ENCODE assay signal across 15 cellular contexts in genomic region chr1:156666862-156667609, GRCh38. TPM values are rescaled to one million over a fixed set of nuclear protein-coding genes. Genes with fewer than 3 reads are reported as not detected.
DNase-seq lines count a peak whose midpoint lies in the region; ATAC-seq and TF ChIP-seq lines count a peak whose summit lies in the region.
"Had no signal": no experiment of that assay in that cellular context is flagged by ENCODE, and none has a peak within 500 bp of the region (broad histone marks: within the 10 kb centered on the region; RNA-seq: fewer than 3 reads in every experiment).

No MANE protein-coding gene starts in this region.

- no peaks in the 10 kb centered on the region for H3K36me3 Mint-ChIP-seq in Caco-2 (ENCODE audit: insufficient read depth, unreplicated experiment)

- H3K27ac ChIP-seq in right atrium auricular region (peak overlapping the region; percentile 93 to 96), psoas muscle (peak overlapping the region; percentile 99)

- 61 to 72% (median 61%) methylated on average over 9 of the region's 9 CpGs for WGBS in psoas muscle, 3 donors

- H3K9ac ChIP-seq in adipocyte (ENCODE audit: low read length), result peak overlapping the region; percentile 68

- POLR2A ChIA-PET in Caco-2 (lab: Charles Lee), result no interaction called here

- CTCF ChIA-PET in Caco-2 (lab: Charles Lee), result interaction anchor here (2.3 kb wide), 1 partner anchor 10 kb away, joined by 9 read pairs; the partner anchor contains the start of gene NES

- H3K4me3 ChIP-seq in Caco-2 (ENCODE audit: low read depth, low read length) (no peak overlapping the region), adipocyte (ENCODE audit: low read length) (no peak overlapping the region), right atrium auricular region (no peak overlapping the region), psoas muscle (no peak overlapping the region)

- intact Hi-C loops in Caco-2 (cut with micrococcal nuclease; ENCODE audit: unreplicated experiment) (no loop called here), psoas muscle (cut with DNase I) (loop anchor here in 1 of 2 donors (1.0 kb wide), 1 partner anchor 9 kb away; no protein-coding TSS in a partner anchor)

- H3K4me3 Mint-ChIP-seq in Caco-2 (ENCODE audit: unreplicated experiment), result no peak overlapping the region
- H3K4me3 Mint-ChIP-seq: activated CD4-positive, alpha-beta T cell treated with anti-CD3 and anti-CD28 coated beads, Interleukin-2, amount 10 ng/mL, durations not matched to agents 24 days and 14 days had no signal

- H3K36me3 ChIP-seq in Caco-2 (ENCODE audit: control insufficient read depth, insufficient read depth, low read length), result no peaks in the 10 kb centered on the region
- H3K36me3 ChIP-seq in adipocyte (ENCODE audit: control insufficient read depth, insufficient read depth, low read length, severe bottlenecking), result no peaks in the 10 kb centered on the region
- peaks cover 17% of the 10 kb centered on the region for H3K36me3 ChIP-seq in right atrium auricular region
- peaks cover 0 to 12% of the 10 kb centered on the region in 2 donors for H3K36me3 ChIP-seq in psoas muscle (ENCODE audit: insufficient read depth in 1 of 2, low read depth in 1 of 2)

- no peaks in the 10 kb centered on the region for H3K27me3 Mint-ChIP-seq in Caco-2 (ENCODE audit: insufficient read depth, unreplicated experiment)

- H3K4me1 Mint-ChIP-seq in Caco-2 (ENCODE audit: low read depth, unreplicated experiment), result peaks cover 59% of the 10 kb centered on the region

- no TSS peak for BruUV-seq in Caco-2 (replicated peaks; lab: Mats Ljungman, UMichigan)

- H3K27me3 ChIP-seq in Caco-2 (replicated peaks; ENCODE audit: control insufficient read depth, insufficient read depth, low read length) (no peaks in the 10 kb centered on the region), adipocyte (replicated peaks; ENCODE audit: control insufficient read depth, insufficient read depth, low read length) (no peaks in the 10 kb centered on the region), right atrium auricular region (no peaks in the 10 kb centered on the region), psoas muscle (ENCODE audit: insufficient read depth in 3 of 3, low read length in 2 of 3) (no peaks in the 10 kb centered on the region)

- ATAC-seq in psoas muscle, result peak; percentile 2 to 16 (median 7)
- no peak for ATAC-seq in HG03439 (IDR thresholded peaks at IDR 0.05; ENCODE audit: unreplicated experiment)
- ATAC-seq: HCT116 had no signal

- no peak for TF ChIP-seq CTCF in Caco-2 (IDR thresholded peaks at IDR 0.05; ENCODE audit: insufficient read depth in 1 of 2, low read depth in 1 of 2, low read length in 1 of 2, severe bottlenecking in 1 of 2, unreplicated experiment in 1 of 2)
- no peak for TF ChIP-seq CTCF in right atrium auricular region (IDR thresholded peaks at IDR 0.05)
- TF ChIP-seq CTCF in psoas muscle (IDR thresholded peaks at IDR 0.05), result no peak

- H3K9me3 ChIP-seq in Caco-2, result no peaks in the 10 kb centered on the region
- no peaks in the 10 kb centered on the region for H3K9me3 ChIP-seq in adipocyte (ENCODE audit: control insufficient read depth, low read length)
- no peaks in the 10 kb centered on the region for H3K9me3 ChIP-seq in right atrium auricular region
- no peaks in the 10 kb centered on the region for H3K9me3 ChIP-seq in psoas muscle

- H3K9me3 Mint-ChIP-seq in Caco-2 (ENCODE audit: unreplicated experiment), result no peaks in the 10 kb centered on the region
- H3K9me3 Mint-ChIP-seq: activated CD4-positive, alpha-beta T cell treated with anti-CD3 and anti-CD28 coated beads, Interleukin-2, amount 10 ng/mL, durations not matched to agents 24 days and 14 days had no signal

- DNase-seq in Caco-2, result no peak
- DNase-seq in adipocyte (ENCODE audit: low read depth), result no peak
- no peak for DNase-seq in right atrium auricular region (ENCODE audit: low spot score)
- DNase-seq in psoas muscle, result peak in 1 of 2 donors; percentile 26
- no peak for DNase-seq in OCI-M2 (lab: John Stamatoyannopoulos, UW; ENCODE audit: unreplicated experiment)
- DNase-seq in NCI-H526 (lab: John Stamatoyannopoulos, UW), result no peak
- no peak for DNase-seq in putamen (ENCODE audit: low spot score)
- DNase-seq: activated CD4-positive, alpha-beta T cell treated with anti-CD3 and anti-CD28 coated beads, Interleukin-2, amount 10 ng/mL, durations not matched to agents 24 days and 14 days; activated naive CD4-positive, alpha-beta T cell treated with Interleukin-2 at 50 U/mL for 16 hours; NCI-H345; SHP77 treated with DMSO at 0.1 percent for 48 hours had no signal

- H3K27ac Mint-ChIP-seq in Caco-2 (ENCODE audit: unreplicated experiment), result peak overlapping the region; percentile 18
- H3K27ac Mint-ChIP-seq: activated CD4-positive, alpha-beta T cell treated with anti-CD3 and anti-CD28 coated beads, Interleukin-2, amount 10 ng/mL, durations not matched to agents 24 days and 14 days had no signal

- H3K4me1 ChIP-seq in Caco-2, result peaks cover 59% of the 10 kb centered on the region
- H3K4me1 ChIP-seq in adipocyte (ENCODE audit: control insufficient read depth, insufficient read depth, low read length), result peaks cover 34% of the 10 kb centered on the region
- peaks cover 0 to 95% of the 10 kb centered on the region in 2 donors for H3K4me1 ChIP-seq in right atrium auricular region
- peaks cover 96% of the 10 kb centered on the region for H3K4me1 ChIP-seq in psoas muscle

RNA-seq across cellular contexts. Expression of gene NES, which starts 10.2 kb away (rescaled TPM):
- 18.0 and 22.7 TPM in 2 replicates for total RNA-seq in Caco-2 (2022)
- 100 to 1,000 TPM; 134 to 173 TPM for total RNA-seq in right atrium auricular region
- total RNA-seq in psoas muscle, result 100 to 1,000 TPM in 1 of 4 donors, 10 to 100 TPM in 3; 40.5 to 581 (median 80.2) TPM
- polyA plus RNA-seq in psoas muscle, result 10 to 100 TPM; 12.3 to 23.8 (median 17.2) TPM

RNA-seq across cellular contexts. Expression of gene BCAN, which starts 25.1 kb away (rescaled TPM):
- total RNA-seq in Caco-2 (2022), result not detected in 2 replicates
- not detected for total RNA-seq in right atrium auricular region
- total RNA-seq in psoas muscle, result under 1 TPM in 2 of 4 donors, not detected in 2; 0.27 to 0.36 TPM
- polyA plus RNA-seq in psoas muscle, result under 1 TPM in 2 of 3 donors, not detected in 1; 0.06 to 0.08 TPM
- total RNA-seq: activated CD4-positive, alpha-beta T cell treated with anti-CD3 and anti-CD28 coated beads, Interleukin-2, amount 10 ng/mL, durations not matched to agents 24 days and 14 days; M059J; omental fat pad had no signal

RNA-seq across cellular contexts. Expression of gene CRABP2, which starts 38.3 kb away (rescaled TPM):
- total RNA-seq in Caco-2 (2022) (27.1 and 30.6 TPM in 2 replicates), right atrium auricular region (1 to 10 TPM in 1 of 2 donors, under 1 TPM in 1; 0.67 to 2.5 TPM), psoas muscle (1 to 10 TPM in 2 of 4 donors, under 1 TPM in 1, not detected in 1; 0.71 to 1.7 (median 1.6) TPM)
- polyA plus RNA-seq in psoas muscle, result under 1 TPM; 0.13 to 0.57 (median 0.53) TPM

RNA-seq across cellular contexts. Expression of gene HAPLN2, which starts 47.8 kb away (rescaled TPM):
- not detected in 2 replicates for total RNA-seq in Caco-2 (2022)
- 1 to 10 TPM; 1.2 to 1.8 TPM for total RNA-seq in right atrium auricular region
- 1 to 10 TPM in 1 of 4 donors, under 1 TPM in 3; 0.28 to 2.2 (median 0.58) TPM for total RNA-seq in psoas muscle
- polyA plus RNA-seq in psoas muscle, result under 1 TPM; 0.56 to 0.79 (median 0.61) TPM
- total RNA-seq: activated CD4-positive, alpha-beta T cell treated with anti-CD3 and anti-CD28 coated beads, Interleukin-2, amount 10 ng/mL, durations not matched to agents 24 days and 14 days; M059J had no signal
